ENCODE assay signal across 33 cellular contexts in genomic region chrX:85516131-85516530, GRCh38.
"Had no signal": no experiment of that assay in that cellular context is flagged by ENCODE, and none has a peak within 500 bp of the region (broad histone marks: within the 10 kb centered on the region; RNA-seq: fewer than 3 reads in every experiment).

No MANE protein-coding gene starts in this region.

- H3K4me2 ChIP-seq: neural progenitor cell, smooth muscle cell had no signal

- H3K27me3 ChIP-seq: adrenal gland, ascending aorta, brain microvascular endothelial cell, neural progenitor cell, sigmoid colon, stomach, tibial nerve had no signal

- H3K79me2 ChIP-seq: parathyroid adenoma had no signal

- H2AFZ ChIP-seq: neural progenitor cell, parathyroid adenoma had no signal

- H3K9ac ChIP-seq: neural progenitor cell, parathyroid adenoma had no signal

- DNase-seq: activated CD4-positive, alpha-beta T cell treated with anti-CD3 and anti-CD28 coated beads for 48 hours; activated CD4-positive, alpha-beta T cell treated with anti-CD3 and anti-CD28 coated beads, Interleukin-2, amount 50 U/mL, for 48 hours; activated CD8-positive, alpha-beta memory T cell treated with anti-CD3 and anti-CD28 coated beads for 24 hours; activated effector memory CD4-positive, alpha-beta T cell treated with anti-CD3 and anti-CD28 coated beads, Interleukin-2, amount 50 U/mL, for 16 hours; activated naive CD4-positive, alpha-beta T cell treated with anti-CD3 and anti-CD28 coated beads for 36 hours; activated naive CD8-positive, alpha-beta T cell treated with anti-CD3 and anti-CD28 coated beads for 36 hours; adrenal gland; brain microvascular endothelial cell; central memory CD4-positive, alpha-beta T cell; effector CD4-positive, alpha-beta T cell; erythroblast; head of caudate nucleus; hippocampal formation; kidney; midbrain; natural killer cell; occipital lobe; psoas muscle; sigmoid colon; stimulated activated CD4-positive, alpha-beta T cell treated with anti-CD3 and anti-CD28 coated beads, Interleukin-1b, Interleukin-23, amount 100 ng/mL, for 48 hours; stimulated activated CD4-positive, alpha-beta T cell treated with anti-CD3 and anti-CD28 coated beads, Interleukin-4, amount 100 ng/mL, for 4 hours; stimulated activated CD8-positive, alpha-beta memory T cell treated with anti-CD3 and anti-CD28 coated beads, Interleukin-4, amount 100 ng/mL, for 48 hours; stomach; T-helper 9 cell; WERI-Rb-1 had no signal

- ATAC-seq: activated CD4-positive, CD25-positive, alpha-beta regulatory T cell treated with anti-CD3 and anti-CD28 coated beads, Interleukin-2, amount 50 U/mL, for 24 hours; natural killer cell; psoas muscle; stimulated activated memory B cell treated with anti-CD40 and anti-IgM and Interleukin-4, amounts not matched to agents 10 μg/mL and 1 μg/mL and 100 μg/mL, for 72 hours had no signal

- H3K4me1 ChIP-seq: adrenal gland, ascending aorta, neural progenitor cell, parathyroid adenoma, psoas muscle, sigmoid colon, stomach, tibial nerve had no signal

- H3K27ac ChIP-seq: adrenal gland, ascending aorta, brain microvascular endothelial cell, neural progenitor cell, parathyroid adenoma, psoas muscle, sigmoid colon, stomach, tibial nerve, WERI-Rb-1 had no signal

- H3K4me3 ChIP-seq: adrenal gland, ascending aorta, neural progenitor cell, psoas muscle, sigmoid colon, smooth muscle cell, stomach, tibial nerve had no signal

- H3K9me3 ChIP-seq: adrenal gland, ascending aorta, psoas muscle, sigmoid colon, stomach, tibial nerve had no signal

- H3K36me3 ChIP-seq: adrenal gland, ascending aorta, brain microvascular endothelial cell, neural progenitor cell, sigmoid colon, stomach, tibial nerve, WERI-Rb-1 had no signal

- FAIRE-seq: TTC549 had no signal
